Comparison of ENCODE assay signal across 1 cellular context in the genomic region with DNA sequence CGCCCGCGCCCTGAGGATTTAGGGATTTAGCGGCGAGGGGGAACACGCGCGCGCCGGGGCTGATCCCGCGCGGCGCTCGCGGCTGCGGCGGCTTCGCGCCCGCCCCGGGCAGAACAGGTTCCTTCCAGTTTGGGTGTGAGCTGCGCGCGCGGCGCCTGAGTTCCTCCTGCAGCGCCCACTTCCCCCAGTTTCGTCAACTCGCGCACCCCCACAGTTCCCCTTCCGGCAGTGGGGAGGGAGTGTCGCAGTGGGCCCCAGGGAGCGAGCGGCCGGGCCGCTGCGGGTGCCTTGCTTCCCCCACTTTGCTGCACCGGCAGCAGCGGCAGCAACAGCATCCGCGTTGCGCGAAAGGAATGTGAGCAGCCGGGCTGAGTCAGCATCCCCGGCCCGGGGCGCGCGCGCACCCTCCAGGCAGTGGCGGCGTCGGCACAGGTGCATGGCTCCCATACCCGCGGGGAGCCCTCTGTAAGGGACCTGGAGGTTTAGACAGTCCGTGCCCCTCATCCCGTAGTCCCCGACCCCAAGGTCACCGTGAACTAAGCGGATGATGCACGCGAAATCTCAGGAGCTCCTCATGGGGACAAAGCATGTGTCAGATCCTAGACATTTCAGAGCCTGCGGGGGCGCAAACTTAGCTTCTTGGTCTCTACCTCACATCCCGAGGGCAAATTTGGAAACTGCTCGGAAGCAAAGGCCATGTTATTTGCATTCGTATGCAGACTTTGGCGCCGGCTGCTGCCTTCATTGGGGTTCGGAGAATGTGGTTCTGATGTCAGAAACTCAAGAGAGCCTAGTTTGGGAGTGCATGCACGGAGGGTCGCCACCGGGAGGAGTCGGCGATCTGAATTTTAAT.
TF ChIP-seq lines count a peak whose summit lies in the region.

No MANE protein-coding gene starts in this region.

TF ChIP-seq in HEK293, 187 proteins besides CTCF, POLR2A, EP300 and RAD21 (continued from another document and continues in another):
- TF ChIP-seq SP7 (tag by site-specific recombination; IDR thresholded peaks at IDR 0.05) (peak; percentile 76), PRDM10 (tag by site-specific recombination; IDR thresholded peaks at IDR 0.05) (peak; percentile 73), ZNF324 (tag by site-specific recombination; IDR thresholded peaks at IDR 0.05) (peak; percentile 75; the same call in 1 of the 2 replicates), ZNF629 (tag by site-specific recombination; IDR thresholded peaks at IDR 0.05) (peak; percentile 77), ZNF621 (tag by site-specific recombination; IDR thresholded peaks at IDR 0.05) (no peak), ZNF660 (tag by site-specific recombination; IDR thresholded peaks at IDR 0.05) (peak; percentile 77), ZNF423 (tag by site-specific recombination; IDR thresholded peaks at IDR 0.05) (peak; percentile 86), ZBTB11 (tag by site-specific recombination; conservative IDR thresholded peaks at IDR 0.05; ENCODE audit: low read depth) (peak; percentile 68), ZBTB10 (tag by site-specific recombination; IDR thresholded peaks at IDR 0.05) (peak; percentile 85), SCRT1 (tag by site-specific recombination; IDR thresholded peaks at IDR 0.05; ENCODE audit: borderline replicate concordance) (peak; percentile 28; the same call in 1 of the 2 replicates), ZNF10 (tag by site-specific recombination; IDR thresholded peaks at IDR 0.05) (peak; percentile 66; the same call in 1 of the 2 replicates), ZSCAN30 (tag by site-specific recombination; IDR thresholded peaks at IDR 0.05) (peak; percentile 52; the same call in 1 of the 2 replicates), ZNF548 (tag by site-specific recombination; IDR thresholded peaks at IDR 0.05) (no peak; the same call in 1 of the 2 replicates), GLIS1 (tag by site-specific recombination; IDR thresholded peaks at IDR 0.05) (peak; percentile 64), ZNF341 (tag by site-specific recombination; IDR thresholded peaks at IDR 0.05; ENCODE audit: low read depth) (peak; percentile 48; the same call in 1 of the 2 replicates), ZNF76 (tag by site-specific recombination; IDR thresholded peaks at IDR 0.05; ENCODE audit: borderline replicate concordance, low read depth) (peak; percentile 45; the same call in 1 of the 2 replicates), ZXDB (tag by site-specific recombination; IDR thresholded peaks at IDR 0.05) (peak; percentile 73), REPIN1 (tag by site-specific recombination; IDR thresholded peaks at IDR 0.05; ENCODE audit: low read depth) (no peak), IKZF3 (tag by site-specific recombination; IDR thresholded peaks at IDR 0.05) (0 out of 2 replicates have a peak, but pooled peaks have one; percentile 6), KLF1 (tag by site-specific recombination; IDR thresholded peaks at IDR 0.05) (0 out of 2 replicates have a peak, but pooled peaks have one; percentile 44), SP3 (tag by site-specific recombination; IDR thresholded peaks at IDR 0.05) (peak; percentile 45; the same call in 1 of the 2 replicates), ZNF658 (tag by site-specific recombination; IDR thresholded peaks at IDR 0.05) (no peak), ZFHX2 (tag by site-specific recombination; conservative IDR thresholded peaks at IDR 0.05) (peak; percentile 69), ZFP69B (tag by site-specific recombination; IDR thresholded peaks at IDR 0.05) (peak; percentile 97), GLIS2 (tag by site-specific recombination; IDR thresholded peaks at IDR 0.05) (peak; percentile 75), KLF9 (tag by site-specific recombination; IDR thresholded peaks at IDR 0.05; ENCODE audit: low read depth) (peak; percentile 39; the same call in 1 of the 2 replicates)
- TF ChIP-seq, protein P1, sequence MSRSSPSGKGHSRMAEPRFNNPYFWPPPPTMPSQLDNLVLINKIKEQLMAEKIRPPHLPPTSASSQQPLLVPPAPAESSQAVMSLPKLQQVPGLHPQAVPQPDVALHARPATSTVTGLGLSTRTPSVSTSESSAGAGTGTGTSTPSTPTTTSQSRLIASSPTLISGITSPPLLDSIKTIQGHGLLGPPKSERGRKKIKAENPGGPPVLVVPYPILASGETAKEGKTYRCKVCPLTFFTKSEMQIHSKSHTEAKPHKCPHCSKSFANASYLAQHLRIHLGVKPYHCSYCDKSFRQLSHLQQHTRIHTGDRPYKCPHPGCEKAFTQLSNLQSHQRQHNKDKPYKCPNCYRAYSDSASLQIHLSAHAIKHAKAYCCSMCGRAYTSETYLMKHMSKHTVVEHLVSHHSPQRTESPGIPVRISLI (tag by site-specific recombination; IDR thresholded peaks at IDR 0.05) = no peak
- TF ChIP-seq, protein P2, sequence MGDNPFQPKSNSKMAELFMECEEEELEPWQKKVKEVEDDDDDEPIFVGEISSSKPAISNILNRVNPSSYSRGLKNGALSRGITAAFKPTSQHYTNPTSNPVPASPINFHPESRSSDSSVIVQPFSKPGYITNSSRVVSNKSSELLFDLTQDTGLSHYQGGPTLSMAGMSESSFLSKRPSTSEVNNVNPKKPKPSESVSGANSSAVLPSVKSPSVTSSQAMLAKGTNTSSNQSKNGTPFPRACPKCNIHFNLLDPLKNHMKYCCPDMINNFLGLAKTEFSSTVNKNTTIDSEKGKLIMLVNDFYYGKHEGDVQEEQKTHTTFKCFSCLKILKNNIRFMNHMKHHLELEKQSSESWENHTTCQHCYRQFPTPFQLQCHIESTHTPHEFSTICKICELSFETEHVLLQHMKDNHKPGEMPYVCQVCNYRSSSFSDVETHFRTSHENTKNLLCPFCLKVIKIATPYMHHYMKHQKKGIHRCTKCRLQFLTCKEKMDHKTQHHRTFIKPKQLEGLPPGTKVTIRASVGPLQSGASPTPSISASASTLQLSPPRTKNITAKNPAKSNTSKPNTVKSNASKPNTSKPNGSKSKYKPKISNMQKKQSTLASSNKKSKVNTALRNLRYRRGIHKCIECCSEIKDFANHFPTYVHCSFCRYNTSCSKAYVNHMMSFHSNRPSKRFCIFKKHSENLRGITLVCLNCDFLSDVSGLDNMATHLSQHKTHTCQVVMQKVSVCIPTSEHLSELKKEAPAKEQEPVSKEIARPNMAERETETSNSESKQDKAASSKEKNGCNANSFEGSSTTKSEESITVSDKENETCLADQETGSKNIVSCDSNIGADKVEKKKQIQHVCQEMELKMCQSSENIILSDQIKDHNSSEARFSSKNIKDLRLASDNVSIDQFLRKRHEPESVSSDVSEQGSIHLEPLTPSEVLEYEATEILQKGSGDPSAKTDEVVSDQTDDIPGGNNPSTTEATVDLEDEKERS (tag by site-specific recombination; IDR thresholded peaks at IDR 0.05) = 0 out of 2 replicates have a peak, but pooled peaks have one; percentile 52
- TF ChIP-seq, protein P3, sequence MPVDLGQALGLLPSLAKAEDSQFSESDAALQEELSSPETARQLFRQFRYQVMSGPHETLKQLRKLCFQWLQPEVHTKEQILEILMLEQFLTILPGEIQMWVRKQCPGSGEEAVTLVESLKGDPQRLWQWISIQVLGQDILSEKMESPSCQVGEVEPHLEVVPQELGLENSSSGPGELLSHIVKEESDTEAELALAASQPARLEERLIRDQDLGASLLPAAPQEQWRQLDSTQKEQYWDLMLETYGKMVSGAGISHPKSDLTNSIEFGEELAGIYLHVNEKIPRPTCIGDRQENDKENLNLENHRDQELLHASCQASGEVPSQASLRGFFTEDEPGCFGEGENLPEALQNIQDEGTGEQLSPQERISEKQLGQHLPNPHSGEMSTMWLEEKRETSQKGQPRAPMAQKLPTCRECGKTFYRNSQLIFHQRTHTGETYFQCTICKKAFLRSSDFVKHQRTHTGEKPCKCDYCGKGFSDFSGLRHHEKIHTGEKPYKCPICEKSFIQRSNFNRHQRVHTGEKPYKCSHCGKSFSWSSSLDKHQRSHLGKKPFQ (tag by site-specific recombination; IDR thresholded peaks at IDR 0.05) = peak; percentile 78
- TF ChIP-seq, protein P4, sequence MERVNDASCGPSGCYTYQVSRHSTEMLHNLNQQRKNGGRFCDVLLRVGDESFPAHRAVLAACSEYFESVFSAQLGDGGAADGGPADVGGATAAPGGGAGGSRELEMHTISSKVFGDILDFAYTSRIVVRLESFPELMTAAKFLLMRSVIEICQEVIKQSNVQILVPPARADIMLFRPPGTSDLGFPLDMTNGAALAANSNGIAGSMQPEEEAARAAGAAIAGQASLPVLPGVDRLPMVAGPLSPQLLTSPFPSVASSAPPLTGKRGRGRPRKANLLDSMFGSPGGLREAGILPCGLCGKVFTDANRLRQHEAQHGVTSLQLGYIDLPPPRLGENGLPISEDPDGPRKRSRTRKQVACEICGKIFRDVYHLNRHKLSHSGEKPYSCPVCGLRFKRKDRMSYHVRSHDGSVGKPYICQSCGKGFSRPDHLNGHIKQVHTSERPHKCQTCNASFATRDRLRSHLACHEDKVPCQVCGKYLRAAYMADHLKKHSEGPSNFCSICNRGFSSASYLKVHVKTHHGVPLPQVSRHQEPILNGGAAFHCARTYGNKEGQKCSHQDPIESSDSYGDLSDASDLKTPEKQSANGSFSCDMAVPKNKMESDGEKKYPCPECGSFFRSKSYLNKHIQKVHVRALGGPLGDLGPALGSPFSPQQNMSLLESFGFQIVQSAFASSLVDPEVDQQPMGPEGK (tag by site-specific recombination; IDR thresholded peaks at IDR 0.05) = peak; percentile 90
- TF ChIP-seq, protein P5, sequence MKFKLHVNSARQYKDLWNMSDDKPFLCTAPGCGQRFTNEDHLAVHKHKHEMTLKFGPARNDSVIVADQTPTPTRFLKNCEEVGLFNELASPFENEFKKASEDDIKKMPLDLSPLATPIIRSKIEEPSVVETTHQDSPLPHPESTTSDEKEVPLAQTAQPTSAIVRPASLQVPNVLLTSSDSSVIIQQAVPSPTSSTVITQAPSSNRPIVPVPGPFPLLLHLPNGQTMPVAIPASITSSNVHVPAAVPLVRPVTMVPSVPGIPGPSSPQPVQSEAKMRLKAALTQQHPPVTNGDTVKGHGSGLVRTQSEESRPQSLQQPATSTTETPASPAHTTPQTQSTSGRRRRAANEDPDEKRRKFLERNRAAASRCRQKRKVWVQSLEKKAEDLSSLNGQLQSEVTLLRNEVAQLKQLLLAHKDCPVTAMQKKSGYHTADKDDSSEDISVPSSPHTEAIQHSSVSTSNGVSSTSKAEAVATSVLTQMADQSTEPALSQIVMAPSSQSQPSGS (tag by site-specific recombination; IDR thresholded peaks at IDR 0.05; ENCODE audit: low read depth) = no peak
